10 cellular contexts compared by ENCODE assay signal in the genomic region with DNA sequence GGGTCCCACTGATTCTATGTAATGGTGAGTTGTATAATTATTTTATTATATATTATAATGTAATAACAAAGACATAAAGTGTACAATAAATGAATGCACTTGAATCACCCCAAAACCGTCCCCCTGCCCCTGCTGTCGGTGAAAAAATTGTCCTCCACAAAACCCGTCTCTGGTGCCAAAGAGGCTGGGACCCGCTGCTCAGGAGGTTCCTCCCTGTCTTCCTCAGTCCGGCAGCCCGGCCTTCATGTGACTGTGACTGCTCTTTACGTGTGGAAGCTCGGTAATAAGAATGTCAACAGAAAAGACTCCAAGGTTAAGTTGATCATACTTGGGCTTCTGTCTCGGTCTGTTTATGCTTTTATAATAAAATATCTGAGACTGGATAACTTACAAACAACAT.
"Had no signal": no experiment of that assay in that cellular context is flagged by ENCODE, and none has a peak within 500 bp of the region (broad histone marks: within the 10 kb centered on the region; RNA-seq: fewer than 3 reads in every experiment).

No MANE protein-coding gene starts in this region.

- H3K27me3 Mint-ChIP-seq: IgD-negative memory B cell had no signal

- FAIRE-seq: HepG2 had no signal

- H3K4me3 Mint-ChIP-seq: HFFc6, IgD-negative memory B cell had no signal

- DNase-seq: GM23248, GOT3, H7, HFFc6, KBM-7 had no signal

- H3K4me3 ChIP-seq: GM23248, HAP-1 had no signal

- H3K36me3 Mint-ChIP-seq: IgD-negative memory B cell had no signal

- H3K4me1 Mint-ChIP-seq: IgD-negative memory B cell had no signal

- H3K4me1 ChIP-seq: HAP-1 had no signal

- ATAC-seq: HCT116 had no signal

- H3K9me3 ChIP-seq: HAP-1 had no signal

- H3K36me3 ChIP-seq: HAP-1 had no signal

- H3K9me3 Mint-ChIP-seq: HFFc6, IgD-negative memory B cell had no signal

- H3K27ac Mint-ChIP-seq: HFFc6, IgD-negative memory B cell had no signal

- H3K27ac ChIP-seq: GM23248, HL-60 had no signal
